19 cellular contexts compared by ENCODE assay signal in genomic region chr7:34939175-34939574, GRCh38.
DNase-seq lines count a peak whose midpoint lies in the region; ATAC-seq and TF ChIP-seq lines count a peak whose summit lies in the region.
"Had no signal": no experiment of that assay in that cellular context is flagged by ENCODE, and none has a peak within 500 bp of the region (broad histone marks: within the 10 kb centered on the region; RNA-seq: fewer than 3 reads in every experiment).

No MANE protein-coding gene starts in this region.

- TF ChIP-seq CTCF in adrenal gland (IDR thresholded peaks at IDR 0.05) (no peak), foreskin fibroblast (IDR thresholded peaks at IDR 0.05; ENCODE audit: low read depth, low read length) (no peak), upper lobe of right lung (IDR thresholded peaks at IDR 0.05) (no peak)

- no peaks in the 10 kb centered on the region for H3K27me3 Mint-ChIP-seq in activated CD4-positive, alpha-beta T cell treated with anti-CD3 and anti-CD28 coated beads, Interleukin-2, amount 10 ng/mL, durations not matched to agents 24 days and 14 days
- H3K27me3 Mint-ChIP-seq: activated CD8-positive, alpha-beta memory T cell treated with anti-CD3 and anti-CD28 coated beads, Interleukin-2, amount 10 ng/mL, durations not matched to agents 7 days and 5 days; central memory CD8-positive, alpha-beta T cell had no signal

- H3K27ac ChIP-seq in adrenal gland, result no peak overlapping the region
- no peak overlapping the region for H3K27ac ChIP-seq in upper lobe of right lung
- H3K27ac ChIP-seq: SJCRH30, suprapubic skin had no signal

- intact Hi-C loops in activated CD4-positive, alpha-beta T cell treated with anti-CD3 and anti-CD28 coated beads, Interleukin-2, amount 10 ng/mL, durations not matched to agents 24 days and 14 days (cut with micrococcal nuclease), result no loop called here
- intact Hi-C loops in adrenal gland (cut with DNase I), result no loop called here
- intact Hi-C loops in upper lobe of right lung (cut with DNase I), result no loop called here

- ATAC-seq in upper lobe of right lung (peak; percentile 21), HG02623 (IDR thresholded peaks at IDR 0.05; ENCODE audit: unreplicated experiment) (no peak)
- no peak for ATAC-seq in activated naive CD4-positive, alpha-beta T cell treated with anti-CD3 and anti-CD28 coated beads, Interleukin-2, amount 50 U/mL, for 72 hours
- ATAC-seq: activated CD8-positive, alpha-beta memory T cell treated with anti-CD3 and anti-CD28 coated beads, Interleukin-2, amount 10 ng/mL, durations not matched to agents 7 days and 5 days had no signal

- H3K27me3 ChIP-seq in adrenal gland (no peaks in the 10 kb centered on the region), upper lobe of right lung (no peaks in the 10 kb centered on the region)
- H3K27me3 ChIP-seq: SJCRH30, suprapubic skin had no signal

- H3K36me3 ChIP-seq in adrenal gland (replicated peaks in 1 of 2) (peaks cover 0 to 5% of the 10 kb centered on the region in 2 donors), upper lobe of right lung (peaks cover 19% of the 10 kb centered on the region)
- H3K36me3 ChIP-seq: SJCRH30 had no signal

- peaks cover 2% of the 10 kb centered on the region for H3K4me1 Mint-ChIP-seq in activated CD4-positive, alpha-beta T cell treated with anti-CD3 and anti-CD28 coated beads, Interleukin-2, amount 10 ng/mL, durations not matched to agents 24 days and 14 days
- H3K4me1 Mint-ChIP-seq: activated CD8-positive, alpha-beta memory T cell treated with anti-CD3 and anti-CD28 coated beads, Interleukin-2, amount 10 ng/mL, durations not matched to agents 7 days and 5 days; central memory CD8-positive, alpha-beta T cell had no signal

- H3K4me3 Mint-ChIP-seq in activated CD4-positive, alpha-beta T cell treated with anti-CD3 and anti-CD28 coated beads, Interleukin-2, amount 10 ng/mL, durations not matched to agents 24 days and 14 days, result no peak overlapping the region
- H3K4me3 Mint-ChIP-seq: activated CD8-positive, alpha-beta memory T cell treated with anti-CD3 and anti-CD28 coated beads, Interleukin-2, amount 10 ng/mL, durations not matched to agents 7 days and 5 days; activated naive CD4-positive, alpha-beta T cell treated with anti-CD3 and anti-CD28 coated beads for 36 hours; central memory CD8-positive, alpha-beta T cell had no signal

- TF ChIP-seq POLR2A in adrenal gland (IDR thresholded peaks at IDR 0.05), result no peak

- no peak for DNase-seq in activated CD4-positive, alpha-beta T cell treated with anti-CD3 and anti-CD28 coated beads, Interleukin-2, amount 10 ng/mL, durations not matched to agents 24 days and 14 days
- no peak for DNase-seq in activated CD4-positive, alpha-beta T cell treated with anti-CD3 and anti-CD28 coated beads for 1 hour
- DNase-seq in adrenal gland (peak in 5 of 7 donors; percentile 24 to 45 (median 35)), foreskin fibroblast (peak; percentile 47 to 75), upper lobe of right lung (no peak), midbrain (lab: John Stamatoyannopoulos, UW) (no peak)
- no peak for DNase-seq in activated naive CD4-positive, alpha-beta T cell treated with anti-CD3 and anti-CD28 coated beads, Interleukin-2, amount 50 U/mL, for 72 hours (ENCODE audit: low spot score in 2 of 2)
- DNase-seq: activated CD8-positive, alpha-beta memory T cell treated with anti-CD3 and anti-CD28 coated beads, Interleukin-2, amount 10 ng/mL, durations not matched to agents 7 days and 5 days; activated naive CD4-positive, alpha-beta T cell treated with anti-CD3 and anti-CD28 coated beads for 36 hours; KG1; NCI-H187 treated with DMSO at 0.1 percent for 48 hours; NCI-H748 treated with DMSO at 0.1 percent for 48 hours; occipital lobe; SJCRH30; stimulated activated CD4-positive, alpha-beta T cell treated with anti-CD3 and anti-CD28 coated beads, Interleukin-12 subunit alpha, Interleukin-12 subunit beta, amount 100 ng/mL, for 4 hours had no signal

- H3K4me3 ChIP-seq in adrenal gland, result no peak overlapping the region
- no peak overlapping the region for H3K4me3 ChIP-seq in foreskin fibroblast (ENCODE audit: low read depth in 1 of 2, low read length in 2 of 2)
- H3K4me3 ChIP-seq in upper lobe of right lung, result no peak overlapping the region
- H3K4me3 ChIP-seq: lung, SJCRH30, suprapubic skin had no signal

- H3K4me1 ChIP-seq in adrenal gland (replicated peaks in 1 of 2) (no peaks in the 10 kb centered on the region), upper lobe of right lung (no peaks in the 10 kb centered on the region)
- H3K4me1 ChIP-seq: SJCRH30, suprapubic skin had no signal

- 70 to 82% (median 71%) methylated on average over 6 of the region's 6 CpGs for WGBS in adrenal gland, 4 donors

- H3K27ac Mint-ChIP-seq in activated CD4-positive, alpha-beta T cell treated with anti-CD3 and anti-CD28 coated beads, Interleukin-2, amount 10 ng/mL, durations not matched to agents 24 days and 14 days, result peak overlapping the region; percentile 4
- H3K27ac Mint-ChIP-seq in activated naive CD4-positive, alpha-beta T cell treated with anti-CD3 and anti-CD28 coated beads, Interleukin-2, amount 50 U/mL, for 72 hours, result no peak overlapping the region
- H3K27ac Mint-ChIP-seq: activated CD8-positive, alpha-beta memory T cell treated with anti-CD3 and anti-CD28 coated beads, Interleukin-2, amount 10 ng/mL, durations not matched to agents 7 days and 5 days; activated naive CD4-positive, alpha-beta T cell treated with anti-CD3 and anti-CD28 coated beads for 36 hours had no signal

- no peaks in the 10 kb centered on the region for H3K9me3 Mint-ChIP-seq in activated CD4-positive, alpha-beta T cell treated with anti-CD3 and anti-CD28 coated beads, Interleukin-2, amount 10 ng/mL, durations not matched to agents 24 days and 14 days
- H3K9me3 Mint-ChIP-seq in activated naive CD4-positive, alpha-beta T cell treated with anti-CD3 and anti-CD28 coated beads, Interleukin-2, amount 50 U/mL, for 72 hours, result no peaks in the 10 kb centered on the region
- H3K9me3 Mint-ChIP-seq: activated naive CD4-positive, alpha-beta T cell treated with anti-CD3 and anti-CD28 coated beads for 36 hours; central memory CD8-positive, alpha-beta T cell had no signal

- H3K9me3 ChIP-seq in adrenal gland (replicated peaks in 1 of 3), result no peaks in the 10 kb centered on the region
- H3K9me3 ChIP-seq in upper lobe of right lung, result no peaks in the 10 kb centered on the region
- H3K9me3 ChIP-seq: SJCRH30, suprapubic skin had no signal

- H3K36me3 Mint-ChIP-seq in activated CD4-positive, alpha-beta T cell treated with anti-CD3 and anti-CD28 coated beads, Interleukin-2, amount 10 ng/mL, durations not matched to agents 24 days and 14 days (ENCODE audit: low read depth), result peaks cover 7% of the 10 kb centered on the region
- H3K36me3 Mint-ChIP-seq in activated naive CD4-positive, alpha-beta T cell treated with anti-CD3 and anti-CD28 coated beads, Interleukin-2, amount 50 U/mL, for 72 hours, result peaks cover 0 to 10% of the 10 kb centered on the region in 2 donors

Comparison
In these comparisons a context has a peak if more than half of its experiments do, and no peak if none do; other contexts are left out.
1. DNase-seq: peak in adrenal gland (5 of 7) and foreskin fibroblast (2 of 2); none in activated CD4-positive, alpha-beta T cell treated with anti-CD3 and anti-CD28 coated beads, Interleukin-2, amount 10 ng/mL, durations not matched to agents 24 days and 14 days (single experiment), activated CD4-positive, alpha-beta T cell treated with anti-CD3 and anti-CD28 coated beads for 1 hour (single experiment), upper lobe of right lung (single experiment), activated naive CD4-positive, alpha-beta T cell treated with anti-CD3 and anti-CD28 coated beads, Interleukin-2, amount 50 U/mL, for 72 hours (0 of 2) and midbrain (single experiment).